In genomic region chr7:105268511-105269392, GRCh38 we compare ENCODE assay signal across 8 cellular contexts.
DNase-seq lines count a peak whose midpoint lies in the region; ATAC-seq and TF ChIP-seq lines count a peak whose summit lies in the region.

No MANE protein-coding gene starts in this region.

- intact Hi-C loops in activated B cell treated with CpG ODN at 0.5 μM for 24 hours (cut with micrococcal nuclease), result loop anchor here (5.0 kb wide), 1 partner anchor 41 kb away; no protein-coding TSS in a partner anchor

- H3K27me3 Mint-ChIP-seq in activated naive CD4-positive, alpha-beta T cell treated with anti-CD3 and anti-CD28 coated beads, Interleukin-2, amount 50 U/mL, for 24 hours, result no peaks in the 10 kb centered on the region
- no peaks in the 10 kb centered on the region; the same call in 1 of the 2 replicates for H3K27me3 Mint-ChIP-seq in HFFc6 (ENCODE audit: insufficient read depth)
- H3K27me3 Mint-ChIP-seq in activated B cell treated with CpG ODN at 0.5 μM for 24 hours, result no peaks in the 10 kb centered on the region

- CTCF ChIA-PET in activated B cell treated with CpG ODN at 0.5 μM for 24 hours (lab: Charles Lee), result no interaction called here

- peak overlapping the region; percentile 96 for H3K27ac Mint-ChIP-seq in activated naive CD4-positive, alpha-beta T cell treated with anti-CD3 and anti-CD28 coated beads, Interleukin-2, amount 50 U/mL, for 24 hours
- H3K27ac Mint-ChIP-seq in HFFc6 (peak overlapping the region; percentile 82), activated B cell treated with CpG ODN at 0.5 μM for 24 hours (peak overlapping the region; percentile 93)

- POLR2A ChIA-PET in activated B cell treated with CpG ODN at 0.5 μM for 24 hours (lab: Charles Lee), result interaction anchor here (0.7 to 1.1 kb wide), 2 partner anchors 14 to 263 kb away, joined by 3 to 4 read pairs; partner anchors contain the start of gene RINT1

- peaks cover 2% of the 10 kb centered on the region for H3K36me3 Mint-ChIP-seq in activated naive CD4-positive, alpha-beta T cell treated with anti-CD3 and anti-CD28 coated beads, Interleukin-2, amount 50 U/mL, for 24 hours
- H3K36me3 Mint-ChIP-seq in HFFc6 (ENCODE audit: low read depth), result no peaks in the 10 kb centered on the region
- no peaks in the 10 kb centered on the region for H3K36me3 Mint-ChIP-seq in activated B cell treated with CpG ODN at 0.5 μM for 24 hours (ENCODE audit: low read depth)

- peak overlapping the region; percentile 57 for H3K4me3 ChIP-seq in fibroblast of villous mesenchyme (ENCODE audit: low read depth, low read length)

- no peaks in the 10 kb centered on the region for H3K9me3 Mint-ChIP-seq in activated naive CD4-positive, alpha-beta T cell treated with anti-CD3 and anti-CD28 coated beads, Interleukin-2, amount 50 U/mL, for 24 hours
- H3K9me3 Mint-ChIP-seq in HFFc6 (no peaks in the 10 kb centered on the region), activated B cell treated with CpG ODN at 0.5 μM for 24 hours (no peaks in the 10 kb centered on the region)

- no peak for DNase-seq in activated naive CD4-positive, alpha-beta T cell treated with Interleukin-2 at 50 U/mL for 16 hours
- DNase-seq in HFFc6, result peak; percentile 59
- DNase-seq in NCI-H1417 (lab: John Stamatoyannopoulos, UW), result peak; percentile 58 to 88 (median 73)
- no peak for DNase-seq in activated B cell treated with CpG ODN at 0.5 μM for 24 hours
- peak; percentile 83 for DNase-seq in fibroblast of villous mesenchyme (ENCODE audit: low read depth)
- DNase-seq in non-pigmented ciliary epithelial cell (ENCODE audit: low read depth), result peak; percentile 13
- DNase-seq in 8988T, result no peak

- peak overlapping the region; percentile 88 for H3K4me3 Mint-ChIP-seq in activated naive CD4-positive, alpha-beta T cell treated with anti-CD3 and anti-CD28 coated beads, Interleukin-2, amount 50 U/mL, for 24 hours
- peak overlapping the region; percentile 87 for H3K4me3 Mint-ChIP-seq in HFFc6
- H3K4me3 Mint-ChIP-seq in activated B cell treated with CpG ODN at 0.5 μM for 24 hours, result peak overlapping the region; percentile 83

- ATAC-seq in activated B cell treated with CpG ODN at 0.5 μM for 24 hours (ENCODE audit: low read depth), result peak; percentile 74

- TF ChIP-seq CTCF in HFFc6 (IDR thresholded peaks at IDR 0.05), result no peak
- TF ChIP-seq CTCF in activated B cell treated with CpG ODN at 0.5 μM for 24 hours (IDR thresholded peaks at IDR 0.05), result no peak
- no peak for TF ChIP-seq CTCF in fibroblast of villous mesenchyme (IDR thresholded peaks at IDR 0.05; ENCODE audit: insufficient read depth, low read depth, low read length)

- H3K4me1 Mint-ChIP-seq in activated naive CD4-positive, alpha-beta T cell treated with anti-CD3 and anti-CD28 coated beads, Interleukin-2, amount 50 U/mL, for 24 hours, result peaks cover 88% of the 10 kb centered on the region
- H3K4me1 Mint-ChIP-seq in HFFc6 (ENCODE audit: low read depth), result peaks cover 45% of the 10 kb centered on the region
- peaks cover 60% of the 10 kb centered on the region for H3K4me1 Mint-ChIP-seq in activated B cell treated with CpG ODN at 0.5 μM for 24 hours

Comparison
In these comparisons a context has a peak if more than half of its experiments do, and no peak if none do; other contexts are left out.
1. DNase-seq: peak in HFFc6 (single experiment), NCI-H1417 (3 of 3), fibroblast of villous mesenchyme (single experiment) and non-pigmented ciliary epithelial cell (single experiment); none in activated naive CD4-positive, alpha-beta T cell treated with Interleukin-2 at 50 U/mL for 16 hours (single experiment), activated B cell treated with CpG ODN at 0.5 μM for 24 hours (single experiment) and 8988T (single experiment).
2. Peak in every context shown above with its lines, with median percentiles within 50 percentile points of each other: H3K27ac Mint-ChIP-seq and H3K4me3 Mint-ChIP-seq.